In the genomic region with DNA sequence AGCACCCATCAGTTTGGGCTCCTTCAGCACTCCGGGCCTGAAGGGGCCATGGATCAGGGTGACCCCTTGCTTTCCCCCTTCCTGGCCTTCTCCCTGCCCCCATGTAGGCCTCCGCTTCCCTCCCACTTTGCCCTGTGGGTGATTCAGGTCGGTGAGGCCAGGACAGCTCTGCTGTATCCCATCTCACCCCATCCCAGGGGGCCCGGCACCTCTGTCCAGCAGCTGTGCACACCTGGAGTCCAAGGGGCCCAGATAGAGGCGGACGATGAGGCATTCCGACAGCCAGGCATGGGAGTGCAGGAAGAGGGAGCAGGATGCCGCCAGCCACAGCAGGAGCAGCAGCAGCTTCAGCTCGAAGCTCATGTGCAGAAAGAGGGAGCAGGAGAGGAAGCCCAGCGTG, we compare ENCODE assay signal across 25 cellular contexts. TPM values are rescaled to one million over a fixed set of nuclear protein-coding genes. Genes with fewer than 3 reads are reported as not detected.
"Had no signal": no experiment of that assay in that cellular context is flagged by ENCODE, and none has a peak within 500 bp of the region (broad histone marks: within the 10 kb centered on the region; RNA-seq: fewer than 3 reads in every experiment).

No MANE protein-coding gene starts in this region.

- H3K9me3 ChIP-seq: SJCRH30, SK-N-SH had no signal

- FAIRE-seq: astrocyte had no signal

- H3K4me1 ChIP-seq: SJCRH30 had no signal

- DNase-seq: activated CD4-positive, alpha-beta memory T cell treated with anti-CD3 and anti-CD28 coated beads, Interleukin-2, amount 10 ng/mL, durations not matched to agents 7 days and 5 days; activated CD4-positive, alpha-beta T cell treated with anti-CD3 and anti-CD28 coated beads for 36 hours; activated CD4-positive, alpha-beta T cell treated with anti-CD3 and anti-CD28 coated beads, Interleukin-2, amount 50 U/mL, for 1 hour; activated CD4-positive, CD25-positive, alpha-beta regulatory T cell; activated gamma-delta T cell; activated naive CD4-positive, alpha-beta T cell treated with anti-CD3 and anti-CD28 coated beads for 36 hours; activated T-cell treated with anti-CD3 and anti-CD28 coated beads for 4 hours; activated T-cell treated with anti-CD3 and anti-CD28 coated beads, Interleukin-2, amount 50 U/mL, for 48 hours; amygdala; Kasumi-1; NCI-H1417; NCI-H2029; NCI-H2107; NCI-H2171 treated with DMSO at 0.1 percent for 48 hours; NCI-H226; NCI-H526; NCI-H82; OCI-M1; RPMI8226; SJCRH30; SK-N-SH; T-helper 1 cell had no signal

- H3K36me3 ChIP-seq: SJCRH30 had no signal

- H3K4me3 ChIP-seq: SJCRH30 had no signal

- H3K27ac ChIP-seq: SJCRH30, VCaP had no signal

- H3K9ac ChIP-seq: SK-N-SH had no signal

RNA-seq across cellular contexts. Expression of a gene that starts 12.2 kb away (rescaled TPM):
- total RNA-seq: SJCRH30 had no signal

RNA-seq across cellular contexts. Expression of a gene that starts 14.9 kb away (rescaled TPM):
- total RNA-seq: astrocyte, NCI-H460 had no signal

RNA-seq across cellular contexts. Expression of a gene that starts 17.1 kb away (rescaled TPM):
- total RNA-seq: NCI-H460, SJCRH30 had no signal
- polyA plus RNA-seq: SK-N-SH had no signal
